Comparison of ENCODE assay signal across 22 cellular contexts in the genomic region with DNA sequence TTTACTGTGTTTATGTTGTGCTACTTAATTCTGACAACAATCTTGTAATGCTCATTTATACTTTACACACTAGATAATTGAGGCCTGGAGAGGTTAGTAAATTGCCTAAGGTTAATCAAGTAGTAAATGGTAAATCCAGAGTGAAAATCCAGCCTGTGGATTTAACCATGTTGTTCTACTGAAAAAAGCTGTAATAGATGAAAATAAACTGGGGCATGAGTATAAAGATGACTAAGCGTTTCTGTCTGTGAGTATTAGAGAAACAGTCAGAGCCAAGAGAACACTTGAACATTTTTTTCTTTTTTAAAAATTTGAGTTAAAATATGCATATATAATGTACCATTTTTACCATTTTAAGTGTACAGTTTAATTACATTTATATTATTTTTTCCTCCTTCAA. TPM values are rescaled to one million over a fixed set of nuclear protein-coding genes. Genes with fewer than 3 reads are reported as not detected.
A peak's percentile ranks its signal among the peaks of the same experiment; 100 is the strongest.
DNase-seq lines count a peak whose midpoint lies in the region; ATAC-seq and TF ChIP-seq lines count a peak whose summit lies in the region.
"Had no signal": no experiment of that assay in that cellular context is flagged by ENCODE, and none has a peak within 500 bp of the region (broad histone marks: within the 10 kb centered on the region; RNA-seq: fewer than 3 reads in every experiment).

No MANE protein-coding gene starts in this region.

- no peak for ATAC-seq in GM18861 (IDR thresholded peaks at IDR 0.05; ENCODE audit: unreplicated experiment)
- ATAC-seq in GM19035 (IDR thresholded peaks at IDR 0.05; ENCODE audit: unreplicated experiment) = no peak
- ATAC-seq: effector memory CD8-positive, alpha-beta T cell had no signal

- H3K9ac ChIP-seq in mesenchymal stem cell (ENCODE audit: low read length) (no peak overlapping the region), smooth muscle cell (ENCODE audit: low read depth) (no peak overlapping the region)

- H2BK12ac ChIP-seq in mesenchymal stem cell (ENCODE audit: low read length in 2 of 2) = no peak overlapping the region

- H3K36me3 ChIP-seq in mesenchymal stem cell (ENCODE audit: control insufficient read depth in 1 of 2, insufficient read depth in 2 of 2, low read depth in 1 of 2, low read length in 2 of 2) = no peaks in the 10 kb centered on the region
- no peaks in the 10 kb centered on the region for H3K36me3 ChIP-seq in smooth muscle cell (ENCODE audit: low read depth)
- H3K36me3 ChIP-seq: cardiac muscle cell, thoracic aorta had no signal

- no peak overlapping the region for H2AK5ac ChIP-seq in mesenchymal stem cell (ENCODE audit: low read length, severe bottlenecking)

- H3K27ac Mint-ChIP-seq in glutamatergic neuron (ENCODE audit: unreplicated experiment) = no peak overlapping the region
- H3K27ac Mint-ChIP-seq: activated T-helper 2 cell treated with anti-CD3 and anti-CD28 coated beads, Interferon-gamma antibody, Interleukin-2, Interleukin-4, amounts not matched to agents 10 μg/mL and 5 μg/mL and 100 μg/mL, durations not matched to agents 14 hours and 24 hours and 36 hours; effector memory CD8-positive, alpha-beta T cell; nephron; progenitor cell of endocrine pancreas; T-helper 1 cell treated with Interleukin-12 subunit alpha and Interleukin-12 subunit beta and Interleukin-4 antibody, amounts not matched to agents 30 μg/mL and 1 μg/mL, for 36 hours had no signal

- H3K18ac ChIP-seq in mesenchymal stem cell (ENCODE audit: low read depth in 1 of 2, low read length in 2 of 2) = no peak overlapping the region

- H3K4me1 ChIP-seq in mesenchymal stem cell (ENCODE audit: control insufficient read depth, insufficient read depth, low read depth, low read length) = no peaks in the 10 kb centered on the region
- no peaks in the 10 kb centered on the region for H3K4me1 ChIP-seq in smooth muscle cell (ENCODE audit: low read depth)
- H3K4me1 ChIP-seq: Caco-2 had no signal

- H3K9me3 ChIP-seq in mesenchymal stem cell (ENCODE audit: control insufficient read depth, low read length) (no peaks in the 10 kb centered on the region), smooth muscle cell (replicated peaks; ENCODE audit: low read depth) (no peaks in the 10 kb centered on the region)
- H3K9me3 ChIP-seq: Caco-2, thoracic aorta had no signal

- H3K79me2 ChIP-seq in smooth muscle cell (ENCODE audit: low read depth) = no peaks in the 10 kb centered on the region

- no peak overlapping the region for H4K8ac ChIP-seq in mesenchymal stem cell (ENCODE audit: low read length)

- no peaks in the 10 kb centered on the region for H3K27me3 ChIP-seq in mesenchymal stem cell (ENCODE audit: control insufficient read depth in 1 of 2, insufficient read depth in 1 of 2, low read length in 2 of 2)
- no peaks in the 10 kb centered on the region for H3K27me3 ChIP-seq in smooth muscle cell (ENCODE audit: low read depth)
- H3K27me3 ChIP-seq: cardiac muscle cell had no signal

- no peak overlapping the region for H2BK15ac ChIP-seq in mesenchymal stem cell (ENCODE audit: low read depth, poor library complexity, severe bottlenecking)

- H3K79me1 ChIP-seq in mesenchymal stem cell (replicated peaks; ENCODE audit: low read length, poor library complexity, severe bottlenecking) = no peaks in the 10 kb centered on the region

- H3K27me3 Mint-ChIP-seq in glutamatergic neuron (ENCODE audit: unreplicated experiment) = no peaks in the 10 kb centered on the region
- H3K27me3 Mint-ChIP-seq: progenitor cell of endocrine pancreas had no signal

- H3K4me3 Mint-ChIP-seq in glutamatergic neuron (ENCODE audit: unreplicated experiment) = no peak overlapping the region
- H3K4me3 Mint-ChIP-seq: effector memory CD8-positive, alpha-beta T cell; nephron; T-helper 1 cell treated with Interleukin-12 subunit alpha and Interleukin-12 subunit beta and Interleukin-4 antibody, amounts not matched to agents 30 μg/mL and 1 μg/mL, for 36 hours had no signal

- no peak overlapping the region for H3K27ac ChIP-seq in mesenchymal stem cell (ENCODE audit: low read length, poor library complexity, severe bottlenecking)
- no peak overlapping the region for H3K27ac ChIP-seq in smooth muscle cell (ENCODE audit: low read depth)
- H3K27ac ChIP-seq: cardiac muscle cell, thoracic aorta had no signal

- peaks cover 6% of the 10 kb centered on the region for H3K36me3 Mint-ChIP-seq in glutamatergic neuron (ENCODE audit: unreplicated experiment)

- H4K20me1 ChIP-seq in smooth muscle cell (ENCODE audit: low read depth) = no peaks in the 10 kb centered on the region

- no peak overlapping the region for H3K4me3 ChIP-seq in choroid plexus epithelial cell (ENCODE audit: low read depth, low read length)
- H3K4me3 ChIP-seq in mesenchymal stem cell (ENCODE audit: insufficient read depth in 1 of 2, low read depth in 1 of 2, low read length in 2 of 2) = no peak overlapping the region
- no peak overlapping the region for H3K4me3 ChIP-seq in smooth muscle cell
- H3K4me3 ChIP-seq: cardiac muscle cell, thoracic aorta had no signal

- H4K91ac ChIP-seq in mesenchymal stem cell (ENCODE audit: low read length) = no peak overlapping the region

- no peak overlapping the region for H3K14ac ChIP-seq in mesenchymal stem cell (ENCODE audit: low read length in 2 of 2)

- no peaks in the 10 kb centered on the region for H3F3A ChIP-seq in smooth muscle cell (ENCODE audit: low read depth)

- no peaks in the 10 kb centered on the region for H3K4me1 Mint-ChIP-seq in glutamatergic neuron (ENCODE audit: low read depth, unreplicated experiment)
- H3K4me1 Mint-ChIP-seq: nephron had no signal

- H2BK120ac ChIP-seq in mesenchymal stem cell (ENCODE audit: low read depth, low read length) = no peak overlapping the region

- H3K4ac ChIP-seq in mesenchymal stem cell (ENCODE audit: low read depth in 1 of 2, low read length in 2 of 2) = no peak overlapping the region

- H3K4me2 ChIP-seq in mesenchymal stem cell (ENCODE audit: low read length, poor library complexity, severe bottlenecking) (no peak overlapping the region), smooth muscle cell (no peak overlapping the region)

- no CpG with 5 or more reads among the region's 1 CpG for WGBS in mesenchymal stem cell
- 79% methylated on average over 1 of the region's 1 CpG for WGBS in smooth muscle cell (ENCODE audit: low lambda C conversion rate)

- DNase-seq in DMS53 treated with DMSO at 0.1 percent for 48 hours (lab: John Stamatoyannopoulos, UW; ENCODE audit: unreplicated experiment) = peak; percentile 12
- peak; percentile 24 for DNase-seq in LHCN-M2 (ENCODE audit: low read depth)
- DNase-seq in choroid plexus epithelial cell (ENCODE audit: low read depth) = peak; percentile 8
- peak; percentile 20 for DNase-seq in mesenchymal stem cell
- no peak for DNase-seq in smooth muscle cell (lab: John Stamatoyannopoulos, UW; ENCODE audit: unreplicated experiment)
- DNase-seq in glutamatergic neuron = no peak
- DNase-seq: activated CD4-positive, CD25-positive, alpha-beta regulatory T cell; Caco-2; effector memory CD8-positive, alpha-beta T cell; hypothalamus; MM.1S; NCI-H1930; NCI-H524; Right ventricle myocardium superior had no signal

- no peak overlapping the region for H3K23ac ChIP-seq in mesenchymal stem cell (ENCODE audit: low read length in 2 of 2)

- TF ChIP-seq CTCF in choroid plexus epithelial cell (conservative IDR thresholded peaks at IDR 0.05; ENCODE audit: low read depth, low read length) = no peak
- TF ChIP-seq CTCF in smooth muscle cell (IDR thresholded peaks at IDR 0.05; ENCODE audit: borderline replicate concordance, insufficient read depth, poor library complexity, severe bottlenecking) = no peak
- TF ChIP-seq CTCF in glutamatergic neuron (IDR thresholded peaks at IDR 0.05; ENCODE audit: partially characterized antibody, unreplicated experiment) = no peak

- H2AFZ ChIP-seq in mesenchymal stem cell (ENCODE audit: low read depth, low read length) (no peak overlapping the region), smooth muscle cell (ENCODE audit: low read depth) (no peak overlapping the region)

- no peak overlapping the region for H2BK5ac ChIP-seq in mesenchymal stem cell (ENCODE audit: low read depth, low read length, poor library complexity, severe bottlenecking)

- no peaks in the 10 kb centered on the region for H3K9me3 Mint-ChIP-seq in glutamatergic neuron (ENCODE audit: unreplicated experiment)
- H3K9me3 Mint-ChIP-seq: activated T-helper 2 cell treated with anti-CD3 and anti-CD28 coated beads, Interferon-gamma antibody, Interleukin-2, Interleukin-4, amounts not matched to agents 10 μg/mL and 5 μg/mL and 100 μg/mL, durations not matched to agents 14 hours and 24 hours and 36 hours; effector memory CD8-positive, alpha-beta T cell; nephron; T-helper 1 cell treated with Interleukin-12 subunit alpha and Interleukin-12 subunit beta and Interleukin-4 antibody, amounts not matched to agents 30 μg/mL and 1 μg/mL, for 36 hours had no signal

RNA-seq across cellular contexts. Expression of gene LEPR, which starts 47.9 kb away (rescaled TPM):
- 20.2 and 20.7 TPM in 2 replicates for total RNA-seq in LHCN-M2 (2014; rRNA removed)
- polyA plus RNA-seq in LHCN-M2 (2012) = 6.1 TPM
- polyA plus RNA-seq in mesenchymal stem cell (2013, experiment 1 of 2) = 55.1 TPM
- 58.6 TPM for polyA plus RNA-seq in mesenchymal stem cell (2013, experiment 2 of 2)
- 15.1 and 20.3 TPM in 2 replicates for total RNA-seq in smooth muscle cell
- polyA plus RNA-seq in smooth muscle cell = 5.9 and 9.3 TPM in 2 replicates
- total RNA-seq in glutamatergic neuron (ENCODE audit: unreplicated experiment) = 6.8 TPM

RNA-seq across cellular contexts. Expression of gene LEPROT, which starts 47.9 kb away (rescaled TPM):
- 37.6 and 58.8 TPM in 2 replicates for total RNA-seq in LHCN-M2 (2014; rRNA removed)
- polyA plus RNA-seq in LHCN-M2 (2012) = 53.1 TPM
- 121 TPM for polyA plus RNA-seq in mesenchymal stem cell (2013, experiment 1 of 2)
- polyA plus RNA-seq in mesenchymal stem cell (2013, experiment 2 of 2) = 125 TPM
- 61.0 and 93.2 TPM in 2 replicates for total RNA-seq in smooth muscle cell
- 67.8 and 76.4 TPM in 2 replicates for polyA plus RNA-seq in smooth muscle cell
- 56.0 TPM for total RNA-seq in glutamatergic neuron (ENCODE audit: unreplicated experiment)

Comparison
In these comparisons a context has a peak if more than half of its experiments do, and no peak if none do; other contexts are left out.
1. DNase-seq: peak in DMS53 treated with DMSO at 0.1 percent for 48 hours (single experiment), LHCN-M2 (single experiment), choroid plexus epithelial cell (single experiment) and mesenchymal stem cell (single experiment); none in smooth muscle cell (single experiment) and glutamatergic neuron (single experiment).